29 cellular contexts compared by ENCODE assay signal in the genomic region with DNA sequence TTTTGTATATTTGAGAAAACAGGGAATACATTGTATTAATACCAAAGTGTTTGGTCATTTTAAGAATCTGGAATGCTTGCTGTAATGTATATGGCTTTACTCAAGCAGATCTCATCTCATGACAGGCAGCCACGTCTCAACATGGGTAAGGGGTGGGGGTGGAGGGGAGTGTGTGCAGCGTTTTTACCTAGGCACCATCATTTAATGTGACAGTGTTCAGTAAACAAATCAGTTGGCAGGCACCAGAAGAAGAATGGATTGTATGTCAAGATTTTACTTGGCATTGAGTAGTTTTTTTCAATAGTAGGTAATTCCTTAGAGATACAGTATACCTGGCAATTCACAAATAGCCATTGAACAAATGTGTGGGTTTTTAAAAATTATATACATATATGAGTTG. TPM values are rescaled to one million over a fixed set of nuclear protein-coding genes. Genes with fewer than 3 reads are reported as not detected.
DNase-seq lines count a peak whose midpoint lies in the region; ATAC-seq and TF ChIP-seq lines count a peak whose summit lies in the region.
"Had no signal": no experiment of that assay in that cellular context is flagged by ENCODE, and none has a peak within 500 bp of the region (broad histone marks: within the 10 kb centered on the region; RNA-seq: fewer than 3 reads in every experiment).

No MANE protein-coding gene starts in this region.

- H3K27ac ChIP-seq in SK-N-SH (ENCODE audit: low read depth in 2 of 2, low read length in 1 of 2), result no peak overlapping the region
- H3K27ac ChIP-seq: brain microvascular endothelial cell had no signal

- H3K4me3 Mint-ChIP-seq in glutamatergic neuron (ENCODE audit: unreplicated experiment) (peak overlapping the region; percentile 40), nephron progenitor cell (peak overlapping the region; percentile 48)
- H3K4me3 Mint-ChIP-seq: activated CD8-positive, alpha-beta T cell treated with anti-CD3 and anti-CD28 coated beads, Interleukin-2, amount 10 ng/mL, durations not matched to agents 7 days and 5 days; activated T-helper 17 cell treated with anti-CD3 and anti-CD28 coated beads, Interleukin-2, amount 50 U/mL, for 72 hours; CD14-positive monocyte; memory B cell; stimulated activated memory B cell treated with anti-CD40 and anti-IgM and Interleukin-4, amounts not matched to agents 10 μg/mL and 1 μg/mL and 100 μg/mL, for 72 hours had no signal

- no peaks in the 10 kb centered on the region for H4K20me1 ChIP-seq in SK-N-SH (ENCODE audit: insufficient read depth)

- no peak for TF ChIP-seq EP300 in SK-N-SH (IDR thresholded peaks at IDR 0.05; ENCODE audit: borderline replicate concordance in 1 of 2, low read depth in 1 of 2, low read length in 1 of 2)

- H3K27me3 ChIP-seq in SK-N-SH (ENCODE audit: insufficient read depth), result no peaks in the 10 kb centered on the region
- H3K27me3 ChIP-seq: brain microvascular endothelial cell, left lung had no signal

- CTCF ChIA-PET in SK-N-SH (lab: Yijun Ruan, JAX), result no interaction called here

- no peaks in the 10 kb centered on the region for H3K9me2 ChIP-seq in SK-N-SH

- H3K36me3 Mint-ChIP-seq in glutamatergic neuron (ENCODE audit: unreplicated experiment), result peaks cover 4% of the 10 kb centered on the region
- no peaks in the 10 kb centered on the region for H3K36me3 Mint-ChIP-seq in nephron progenitor cell (ENCODE audit: low read depth)
- H3K36me3 Mint-ChIP-seq: memory B cell had no signal

- no peak overlapping the region for H3K9ac ChIP-seq in SK-N-SH

- no peaks in the 10 kb centered on the region for H3F3A ChIP-seq in SK-N-SH (replicated peaks; ENCODE audit: insufficient read depth)

- H3K27ac Mint-ChIP-seq in glutamatergic neuron (ENCODE audit: unreplicated experiment) (no peak overlapping the region), nephron progenitor cell (no peak overlapping the region)
- H3K27ac Mint-ChIP-seq: activated CD8-positive, alpha-beta T cell treated with anti-CD3 and anti-CD28 coated beads, Interleukin-2, amount 10 ng/mL, durations not matched to agents 7 days and 5 days; activated T-helper 17 cell treated with anti-CD3 and anti-CD28 coated beads, Interleukin-2, amount 50 U/mL, for 72 hours; memory B cell; stimulated activated memory B cell treated with anti-CD40 and anti-IgM and Interleukin-4, amounts not matched to agents 10 μg/mL and 1 μg/mL and 100 μg/mL, for 72 hours had no signal

- H3K36me3 ChIP-seq in SK-N-SH (replicated peaks in 1 of 2; ENCODE audit: control insufficient read depth in 1 of 2, insufficient read depth in 2 of 2, low read length in 1 of 2), result peaks cover 3 to 4% of the 10 kb centered on the region in 2 experiments
- H3K36me3 ChIP-seq: brain microvascular endothelial cell had no signal

- no peak overlapping the region for H2AFZ ChIP-seq in SK-N-SH (ENCODE audit: low read depth)

- H3K4me2 ChIP-seq in SK-N-SH, result no peak overlapping the region

- no peak for TF ChIP-seq RAD21 in SK-N-SH (IDR thresholded peaks at IDR 0.05; ENCODE audit: low read length)

- TF ChIP-seq CTCF in SK-N-SH (IDR thresholded peaks at IDR 0.05) (no peak), glutamatergic neuron (IDR thresholded peaks at IDR 0.05; ENCODE audit: partially characterized antibody, unreplicated experiment) (no peak), nephron progenitor cell (IDR thresholded peaks at IDR 0.05) (no peak)

- H3K27me3 Mint-ChIP-seq in glutamatergic neuron (ENCODE audit: unreplicated experiment) (no peaks in the 10 kb centered on the region), nephron progenitor cell (ENCODE audit: low read depth, poor library complexity) (peaks cover 14% of the 10 kb centered on the region)

- H3K4me1 ChIP-seq in SK-N-SH (ENCODE audit: control insufficient read depth in 1 of 2, insufficient read depth in 2 of 2, low read depth in 1 of 2, low read length in 1 of 2), result no peaks in the 10 kb centered on the region

- no peaks in the 10 kb centered on the region for H3K9me3 ChIP-seq in SK-N-SH
- H3K9me3 ChIP-seq: left lung had no signal

- 52% methylated on average over 2 of the region's 2 CpGs for WGBS in SK-N-SH (ENCODE audit: low lambda C conversion rate)

- POLR2A ChIA-PET in SK-N-SH (lab: Yijun Ruan, JAX), result no interaction called here

- ATAC-seq in SK-N-SH treated with all-trans-retinoic acid at 6 μM for 48 hours (peak; percentile 49), GM18870 (IDR thresholded peaks at IDR 0.05; ENCODE audit: unreplicated experiment) (no peak)
- ATAC-seq: activated CD8-positive, alpha-beta T cell treated with anti-CD3 and anti-CD28 coated beads, Interleukin-2, amount 10 ng/mL, durations not matched to agents 7 days and 5 days; activated T-helper 17 cell treated with anti-CD3 and anti-CD28 coated beads, Interleukin-2, amount 50 U/mL, for 72 hours; HepG2 had no signal

- no peak for DNase-seq in SK-N-SH
- no peak for DNase-seq in glutamatergic neuron
- DNase-seq in nephron progenitor cell, result no peak
- DNase-seq in central memory CD4-positive, alpha-beta T cell, result no peak
- no peak for DNase-seq in AG08395 (ENCODE audit: low spot score)
- DNase-seq in pons (ENCODE audit: low spot score), result no peak
- DNase-seq: 8988T; activated CD8-positive, alpha-beta T cell treated with anti-CD3 and anti-CD28 coated beads, Interleukin-2, amount 10 ng/mL, durations not matched to agents 7 days and 5 days; activated naive CD4-positive, alpha-beta T cell treated with anti-CD3 and anti-CD28 coated beads, Interleukin-2, amount 50 U/mL, for 16 hours; amniotic stem cell; brain microvascular endothelial cell; DND-41; GF-D8; hypothalamus; Karpas-422; left lung; NCI-H2029; NCI-H524 treated with DMSO at 0.1 percent for 48 hours; nucleus accumbens; OCI-M1; Right ventricle myocardium superior; substantia nigra had no signal

- H3K4me1 Mint-ChIP-seq in glutamatergic neuron (ENCODE audit: low read depth, unreplicated experiment) (peaks cover 5% of the 10 kb centered on the region), nephron progenitor cell (peaks cover 21% of the 10 kb centered on the region)
- H3K4me1 Mint-ChIP-seq: activated T-helper 17 cell treated with anti-CD3 and anti-CD28 coated beads, Interleukin-2, amount 50 U/mL, for 72 hours; memory B cell; stimulated activated memory B cell treated with anti-CD40 and anti-IgM and Interleukin-4, amounts not matched to agents 10 μg/mL and 1 μg/mL and 100 μg/mL, for 72 hours had no signal

- no peak overlapping the region for H3K4me3 ChIP-seq in SK-N-SH (ENCODE audit: low read depth in 2 of 2, low read length in 1 of 2)
- H3K4me3 ChIP-seq: left lung had no signal

- H3K9me3 Mint-ChIP-seq in glutamatergic neuron (ENCODE audit: unreplicated experiment) (no peaks in the 10 kb centered on the region), nephron progenitor cell (no peaks in the 10 kb centered on the region)
- H3K9me3 Mint-ChIP-seq: activated T-helper 17 cell treated with anti-CD3 and anti-CD28 coated beads, Interleukin-2, amount 50 U/mL, for 72 hours; memory B cell; stimulated activated memory B cell treated with anti-CD40 and anti-IgM and Interleukin-4, amounts not matched to agents 10 μg/mL and 1 μg/mL and 100 μg/mL, for 72 hours had no signal

- H3K79me2 ChIP-seq in SK-N-SH (ENCODE audit: insufficient read depth), result no peaks in the 10 kb centered on the region

TF ChIP-seq in SK-N-SH treated with all-trans-retinoic acid at 6 μM for 48 hours, 23 proteins besides CTCF, POLR2A, EP300 and RAD21 (continues in another document):
- no peak for TF ChIP-seq PPARA (CRISPR knock-in tag; IDR thresholded peaks at IDR 0.05; ENCODE audit: borderline replicate concordance)
- no peak for TF ChIP-seq ISL1 (CRISPR knock-in tag; IDR thresholded peaks at IDR 0.05)

TF ChIP-seq in SK-N-SH, 30 proteins besides CTCF, POLR2A, EP300 and RAD21 (continues in another document):
- TF ChIP-seq SIN3A (IDR thresholded peaks at IDR 0.05; ENCODE audit: borderline replicate concordance, low read depth, low read length) (no peak), FOXJ3 (CRISPR knock-in tag; IDR thresholded peaks at IDR 0.05) (no peak), YY1 (IDR thresholded peaks at IDR 0.05; ENCODE audit: low read depth) (no peak), FOXM1 (IDR thresholded peaks at IDR 0.05; ENCODE audit: low read depth) (no peak), NRF1 (IDR thresholded peaks at IDR 0.05; ENCODE audit: low read depth, low read length) (no peak), ELF1 (IDR thresholded peaks at IDR 0.05) (no peak), FOSL2 (IDR thresholded peaks at IDR 0.05; ENCODE audit: borderline replicate concordance, low read depth) (no peak), RCOR1 (IDR thresholded peaks at IDR 0.05; ENCODE audit: low read length) (no peak)
- TF ChIP-seq, protein P1, sequence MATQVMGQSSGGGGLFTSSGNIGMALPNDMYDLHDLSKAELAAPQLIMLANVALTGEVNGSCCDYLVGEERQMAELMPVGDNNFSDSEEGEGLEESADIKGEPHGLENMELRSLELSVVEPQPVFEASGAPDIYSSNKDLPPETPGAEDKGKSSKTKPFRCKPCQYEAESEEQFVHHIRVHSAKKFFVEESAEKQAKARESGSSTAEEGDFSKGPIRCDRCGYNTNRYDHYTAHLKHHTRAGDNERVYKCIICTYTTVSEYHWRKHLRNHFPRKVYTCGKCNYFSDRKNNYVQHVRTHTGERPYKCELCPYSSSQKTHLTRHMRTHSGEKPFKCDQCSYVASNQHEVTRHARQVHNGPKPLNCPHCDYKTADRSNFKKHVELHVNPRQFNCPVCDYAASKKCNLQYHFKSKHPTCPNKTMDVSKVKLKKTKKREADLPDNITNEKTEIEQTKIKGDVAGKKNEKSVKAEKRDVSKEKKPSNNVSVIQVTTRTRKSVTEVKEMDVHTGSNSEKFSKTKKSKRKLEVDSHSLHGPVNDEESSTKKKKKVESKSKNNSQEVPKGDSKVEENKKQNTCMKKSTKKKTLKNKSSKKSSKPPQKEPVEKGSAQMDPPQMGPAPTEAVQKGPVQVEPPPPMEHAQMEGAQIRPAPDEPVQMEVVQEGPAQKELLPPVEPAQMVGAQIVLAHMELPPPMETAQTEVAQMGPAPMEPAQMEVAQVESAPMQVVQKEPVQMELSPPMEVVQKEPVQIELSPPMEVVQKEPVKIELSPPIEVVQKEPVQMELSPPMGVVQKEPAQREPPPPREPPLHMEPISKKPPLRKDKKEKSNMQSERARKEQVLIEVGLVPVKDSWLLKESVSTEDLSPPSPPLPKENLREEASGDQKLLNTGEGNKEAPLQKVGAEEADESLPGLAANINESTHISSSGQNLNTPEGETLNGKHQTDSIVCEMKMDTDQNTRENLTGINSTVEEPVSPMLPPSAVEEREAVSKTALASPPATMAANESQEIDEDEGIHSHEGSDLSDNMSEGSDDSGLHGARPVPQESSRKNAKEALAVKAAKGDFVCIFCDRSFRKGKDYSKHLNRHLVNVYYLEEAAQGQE (IDR thresholded peaks at IDR 0.05; ENCODE audit: low read depth, low read length), result no peak

RNA-seq across cellular contexts. Expression of a gene that starts 17.2 kb away (rescaled TPM):
- 2.7 and 3.9 TPM in 2 replicates for polyA plus RNA-seq in SK-N-SH (2012; rRNA removed)
- 2.9 and 3.2 TPM in 2 replicates for polyA plus RNA-seq in SK-N-SH (2012; cell fraction: cytosol; rRNA removed)
- polyA plus RNA-seq in SK-N-SH (2012; cell fraction: nucleus; rRNA removed), result 1.5 and 3.4 TPM in 2 replicates
- 0.34 TPM for total RNA-seq in glutamatergic neuron (ENCODE audit: unreplicated experiment)
